29 cellular contexts compared by ENCODE assay signal in genomic region chr19:28475525-28475924, GRCh38.
"Had no signal": no experiment of that assay in that cellular context is flagged by ENCODE, and none has a peak within 500 bp of the region (broad histone marks: within the 10 kb centered on the region; RNA-seq: fewer than 3 reads in every experiment).

No MANE protein-coding gene starts in this region.

- FAIRE-seq: pancreas, small intestine had no signal

- DNase-seq: activated CD4-positive, alpha-beta T cell treated with anti-CD3 and anti-CD28 coated beads, Interleukin-2, amount 10 ng/mL, durations not matched to agents 7 days and 5 days; activated CD4-positive, CD25-positive, alpha-beta regulatory T cell treated with anti-CD3 and anti-CD28 coated beads, Interleukin-2, amount 50 U/mL, for 72 hours; activated CD8-positive, alpha-beta memory T cell treated with anti-CD3 and anti-CD28 coated beads, Interleukin-2, amount 10 ng/mL, durations not matched to agents 7 days and 5 days; activated CD8-positive, alpha-beta T cell treated with anti-CD3 and anti-CD28 coated beads for 36 hours; activated gamma-delta T cell; activated naive CD4-positive, alpha-beta T cell treated with anti-CD3 and anti-CD28 coated beads, Interleukin-2, amount 50 U/mL, for 16 hours; activated naive CD8-positive, alpha-beta T cell treated with anti-CD3 and anti-CD28 coated beads, Interleukin-2, amount 50 U/mL, for 24 hours; anterior cingulate cortex; effector memory CD4-positive, alpha-beta T cell; foreskin melanocyte; glutamatergic neuron; kidney glomerular epithelial cell; left ventricle myocardium superior; midbrain; pancreas; right lobe of liver; small intestine; stimulated activated CD4-positive, alpha-beta T cell treated with anti-CD3 and anti-CD28 coated beads, Interleukin-15, amount 100 ng/mL, for 24 hours; stimulated activated CD8-positive, alpha-beta memory T cell treated with anti-CD3 and anti-CD28 coated beads, Interleukin-4, amount 100 ng/mL, for 48 hours; stimulated activated naive B cell treated with anti-CD40 and anti-IgM and Interleukin-4, amounts not matched to agents 10 μg/mL and 1 μg/mL and 100 μg/mL, for 72 hours; T1000; transverse colon had no signal

- H3K4me1 Mint-ChIP-seq: activated CD8-positive, alpha-beta memory T cell treated with anti-CD3 and anti-CD28 coated beads, Interleukin-2, amount 10 ng/mL, durations not matched to agents 7 days and 5 days had no signal

- ATAC-seq: activated CD8-positive, alpha-beta memory T cell treated with anti-CD3 and anti-CD28 coated beads, Interleukin-2, amount 10 ng/mL, durations not matched to agents 7 days and 5 days; activated CD8-positive, alpha-beta T cell treated with anti-CD3 and anti-CD28 coated beads for 36 hours; activated naive CD8-positive, alpha-beta T cell treated with anti-CD3 and anti-CD28 coated beads, Interleukin-2, amount 50 U/mL, for 24 hours; left ventricle myocardium superior; natural killer cell treated with Interleukin-12 subunit alpha and Interleukin-12 subunit beta and Interleukin-15 and Interleukin-18, amount 100 ng/mL, for 72 hours; right lobe of liver; stimulated activated naive B cell treated with anti-CD40 and anti-IgM and Interleukin-4, amounts not matched to agents 10 μg/mL and 1 μg/mL and 100 μg/mL, for 72 hours had no signal

- H2AFZ ChIP-seq: hepatocyte had no signal

- H3K4me3 ChIP-seq: hepatocyte, pancreas, right lobe of liver, transverse colon had no signal

- H3K9me3 Mint-ChIP-seq: activated CD4-positive, alpha-beta T cell treated with anti-CD3 and anti-CD28 coated beads, Interleukin-2, amount 10 ng/mL, durations not matched to agents 7 days and 5 days; activated CD8-positive, alpha-beta T cell treated with anti-CD3 and anti-CD28 coated beads for 36 hours; activated naive CD8-positive, alpha-beta T cell treated with anti-CD3 and anti-CD28 coated beads, Interleukin-2, amount 50 U/mL, for 24 hours; activated T-helper 1 cell treated with anti-CD3 and anti-CD28 coated beads, Interleukin-12 subunit alpha, Interleukin-12 subunit beta, Interleukin-2, Interleukin-4 antibody, amounts not matched to agents 30 ng/mL and 10 ng/mL and 1 ng/mL, durations not matched to agents 14 hours and 24 hours and 36 hours; natural killer cell treated with Interleukin-12 subunit alpha and Interleukin-12 subunit beta and Interleukin-15 and Interleukin-18, amount 100 ng/mL, for 72 hours; T-helper 1 cell treated with Interleukin-12 subunit alpha and Interleukin-12 subunit beta and Interleukin-4 antibody, amounts not matched to agents 30 μg/mL and 1 μg/mL, for 36 hours had no signal

- H3K27me3 Mint-ChIP-seq: activated CD4-positive, alpha-beta T cell treated with anti-CD3 and anti-CD28 coated beads, Interleukin-2, amount 10 ng/mL, durations not matched to agents 7 days and 5 days; activated CD8-positive, alpha-beta memory T cell treated with anti-CD3 and anti-CD28 coated beads, Interleukin-2, amount 10 ng/mL, durations not matched to agents 7 days and 5 days; activated CD8-positive, alpha-beta T cell treated with anti-CD3 and anti-CD28 coated beads for 36 hours; activated naive CD8-positive, alpha-beta T cell treated with anti-CD3 and anti-CD28 coated beads, Interleukin-2, amount 50 U/mL, for 24 hours; natural killer cell treated with Interleukin-12 subunit alpha and Interleukin-12 subunit beta and Interleukin-15 and Interleukin-18, amount 100 ng/mL, for 72 hours had no signal

- H3K79me2 ChIP-seq: hepatocyte had no signal

- H3K9me3 ChIP-seq: neutrophil, pancreas, right lobe of liver, transverse colon had no signal

- H3K27ac Mint-ChIP-seq: activated CD4-positive, alpha-beta T cell treated with anti-CD3 and anti-CD28 coated beads, Interleukin-2, amount 10 ng/mL, durations not matched to agents 7 days and 5 days; activated CD8-positive, alpha-beta memory T cell treated with anti-CD3 and anti-CD28 coated beads, Interleukin-2, amount 10 ng/mL, durations not matched to agents 7 days and 5 days; activated CD8-positive, alpha-beta T cell treated with anti-CD3 and anti-CD28 coated beads for 36 hours; activated naive CD8-positive, alpha-beta T cell treated with anti-CD3 and anti-CD28 coated beads, Interleukin-2, amount 50 U/mL, for 24 hours; natural killer cell treated with Interleukin-12 subunit alpha and Interleukin-12 subunit beta and Interleukin-15 and Interleukin-18, amount 100 ng/mL, for 72 hours; stimulated activated naive B cell treated with anti-CD40 and anti-IgM and Interleukin-4, amounts not matched to agents 10 μg/mL and 1 μg/mL and 100 μg/mL, for 72 hours; T-helper 1 cell treated with Interleukin-12 subunit alpha and Interleukin-12 subunit beta and Interleukin-4 antibody, amounts not matched to agents 30 μg/mL and 1 μg/mL, for 36 hours had no signal

- H3K4me2 ChIP-seq: hepatocyte had no signal

- H3K36me3 Mint-ChIP-seq: activated CD8-positive, alpha-beta memory T cell treated with anti-CD3 and anti-CD28 coated beads, Interleukin-2, amount 10 ng/mL, durations not matched to agents 7 days and 5 days; brain; natural killer cell treated with Interleukin-12 subunit alpha and Interleukin-12 subunit beta and Interleukin-15 and Interleukin-18, amount 100 ng/mL, for 72 hours; stimulated activated naive B cell treated with anti-CD40 and anti-IgM and Interleukin-4, amounts not matched to agents 10 μg/mL and 1 μg/mL and 100 μg/mL, for 72 hours had no signal

- H3K4me3 Mint-ChIP-seq: activated CD4-positive, alpha-beta T cell treated with anti-CD3 and anti-CD28 coated beads, Interleukin-2, amount 10 ng/mL, durations not matched to agents 7 days and 5 days; activated CD8-positive, alpha-beta memory T cell treated with anti-CD3 and anti-CD28 coated beads, Interleukin-2, amount 10 ng/mL, durations not matched to agents 7 days and 5 days; activated CD8-positive, alpha-beta T cell treated with anti-CD3 and anti-CD28 coated beads for 36 hours; activated naive CD8-positive, alpha-beta T cell treated with anti-CD3 and anti-CD28 coated beads, Interleukin-2, amount 50 U/mL, for 24 hours; activated T-helper 1 cell treated with anti-CD3 and anti-CD28 coated beads, Interleukin-12 subunit alpha, Interleukin-12 subunit beta, Interleukin-2, Interleukin-4 antibody, amounts not matched to agents 30 ng/mL and 10 ng/mL and 1 ng/mL, durations not matched to agents 14 hours and 24 hours and 36 hours; brain; natural killer cell treated with Interleukin-12 subunit alpha and Interleukin-12 subunit beta and Interleukin-15 and Interleukin-18, amount 100 ng/mL, for 72 hours; stimulated activated naive B cell treated with anti-CD40 and anti-IgM and Interleukin-4, amounts not matched to agents 10 μg/mL and 1 μg/mL and 100 μg/mL, for 72 hours; T-helper 1 cell treated with Interleukin-12 subunit alpha and Interleukin-12 subunit beta and Interleukin-4 antibody, amounts not matched to agents 30 μg/mL and 1 μg/mL, for 36 hours had no signal

- H3K36me3 ChIP-seq: neutrophil, pancreas, right lobe of liver, transverse colon had no signal

- H3K27me3 ChIP-seq: hepatocyte, neutrophil, pancreas, right lobe of liver, transverse colon had no signal

- H3K27ac ChIP-seq: hepatocyte, neutrophil, pancreas, right lobe of liver, transverse colon, VCaP had no signal

- H3K4me1 ChIP-seq: pancreas, right lobe of liver, transverse colon had no signal
